In the genomic region with DNA sequence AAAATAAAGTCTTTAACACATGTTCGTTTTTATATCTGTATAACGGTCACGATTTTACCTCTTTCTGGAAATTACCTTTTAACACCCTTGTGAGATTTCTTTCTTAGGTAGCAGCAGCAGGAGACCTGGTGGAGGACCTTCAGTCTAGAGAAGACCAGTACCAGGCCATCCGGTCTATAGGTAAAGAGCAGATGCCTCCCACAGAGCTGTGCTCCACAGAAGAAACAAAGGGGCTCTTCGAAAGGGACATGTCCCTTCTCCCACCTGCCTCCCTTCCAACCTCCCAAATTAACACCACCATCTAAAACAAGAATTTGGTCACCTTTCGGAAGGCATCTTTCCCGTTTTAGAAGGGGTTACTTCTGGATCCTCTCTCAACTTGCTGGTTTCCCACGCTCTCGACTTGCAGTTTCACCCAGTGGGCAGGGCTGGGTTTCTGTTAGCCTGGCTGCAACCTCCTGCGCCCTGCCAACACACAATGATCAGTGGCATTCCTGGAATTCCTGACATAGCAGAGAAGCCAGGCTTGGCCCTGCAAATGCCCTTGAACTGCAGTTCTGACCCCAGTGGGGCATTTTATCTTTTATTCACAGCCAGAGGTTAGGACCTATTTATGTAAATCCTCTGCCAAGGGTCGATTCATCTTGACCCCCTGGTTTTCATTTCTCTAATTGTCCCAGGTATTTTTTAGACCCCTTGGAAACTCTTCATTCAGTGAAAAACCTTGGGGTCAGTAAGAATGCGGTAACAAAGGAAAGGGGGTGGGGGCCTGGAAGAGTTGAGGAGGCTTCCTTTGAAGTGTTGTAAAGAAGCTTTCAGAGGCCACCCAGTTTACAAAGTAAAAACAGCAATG, we compare ENCODE assay signal across 1 cellular context.
TF ChIP-seq lines count a peak whose summit lies in the region.

No MANE protein-coding gene starts in this region.

TF ChIP-seq in GM23338, 12 proteins besides CTCF, POLR2A, EP300 and RAD21 (continued from another document):
- TF ChIP-seq, protein P1, sequence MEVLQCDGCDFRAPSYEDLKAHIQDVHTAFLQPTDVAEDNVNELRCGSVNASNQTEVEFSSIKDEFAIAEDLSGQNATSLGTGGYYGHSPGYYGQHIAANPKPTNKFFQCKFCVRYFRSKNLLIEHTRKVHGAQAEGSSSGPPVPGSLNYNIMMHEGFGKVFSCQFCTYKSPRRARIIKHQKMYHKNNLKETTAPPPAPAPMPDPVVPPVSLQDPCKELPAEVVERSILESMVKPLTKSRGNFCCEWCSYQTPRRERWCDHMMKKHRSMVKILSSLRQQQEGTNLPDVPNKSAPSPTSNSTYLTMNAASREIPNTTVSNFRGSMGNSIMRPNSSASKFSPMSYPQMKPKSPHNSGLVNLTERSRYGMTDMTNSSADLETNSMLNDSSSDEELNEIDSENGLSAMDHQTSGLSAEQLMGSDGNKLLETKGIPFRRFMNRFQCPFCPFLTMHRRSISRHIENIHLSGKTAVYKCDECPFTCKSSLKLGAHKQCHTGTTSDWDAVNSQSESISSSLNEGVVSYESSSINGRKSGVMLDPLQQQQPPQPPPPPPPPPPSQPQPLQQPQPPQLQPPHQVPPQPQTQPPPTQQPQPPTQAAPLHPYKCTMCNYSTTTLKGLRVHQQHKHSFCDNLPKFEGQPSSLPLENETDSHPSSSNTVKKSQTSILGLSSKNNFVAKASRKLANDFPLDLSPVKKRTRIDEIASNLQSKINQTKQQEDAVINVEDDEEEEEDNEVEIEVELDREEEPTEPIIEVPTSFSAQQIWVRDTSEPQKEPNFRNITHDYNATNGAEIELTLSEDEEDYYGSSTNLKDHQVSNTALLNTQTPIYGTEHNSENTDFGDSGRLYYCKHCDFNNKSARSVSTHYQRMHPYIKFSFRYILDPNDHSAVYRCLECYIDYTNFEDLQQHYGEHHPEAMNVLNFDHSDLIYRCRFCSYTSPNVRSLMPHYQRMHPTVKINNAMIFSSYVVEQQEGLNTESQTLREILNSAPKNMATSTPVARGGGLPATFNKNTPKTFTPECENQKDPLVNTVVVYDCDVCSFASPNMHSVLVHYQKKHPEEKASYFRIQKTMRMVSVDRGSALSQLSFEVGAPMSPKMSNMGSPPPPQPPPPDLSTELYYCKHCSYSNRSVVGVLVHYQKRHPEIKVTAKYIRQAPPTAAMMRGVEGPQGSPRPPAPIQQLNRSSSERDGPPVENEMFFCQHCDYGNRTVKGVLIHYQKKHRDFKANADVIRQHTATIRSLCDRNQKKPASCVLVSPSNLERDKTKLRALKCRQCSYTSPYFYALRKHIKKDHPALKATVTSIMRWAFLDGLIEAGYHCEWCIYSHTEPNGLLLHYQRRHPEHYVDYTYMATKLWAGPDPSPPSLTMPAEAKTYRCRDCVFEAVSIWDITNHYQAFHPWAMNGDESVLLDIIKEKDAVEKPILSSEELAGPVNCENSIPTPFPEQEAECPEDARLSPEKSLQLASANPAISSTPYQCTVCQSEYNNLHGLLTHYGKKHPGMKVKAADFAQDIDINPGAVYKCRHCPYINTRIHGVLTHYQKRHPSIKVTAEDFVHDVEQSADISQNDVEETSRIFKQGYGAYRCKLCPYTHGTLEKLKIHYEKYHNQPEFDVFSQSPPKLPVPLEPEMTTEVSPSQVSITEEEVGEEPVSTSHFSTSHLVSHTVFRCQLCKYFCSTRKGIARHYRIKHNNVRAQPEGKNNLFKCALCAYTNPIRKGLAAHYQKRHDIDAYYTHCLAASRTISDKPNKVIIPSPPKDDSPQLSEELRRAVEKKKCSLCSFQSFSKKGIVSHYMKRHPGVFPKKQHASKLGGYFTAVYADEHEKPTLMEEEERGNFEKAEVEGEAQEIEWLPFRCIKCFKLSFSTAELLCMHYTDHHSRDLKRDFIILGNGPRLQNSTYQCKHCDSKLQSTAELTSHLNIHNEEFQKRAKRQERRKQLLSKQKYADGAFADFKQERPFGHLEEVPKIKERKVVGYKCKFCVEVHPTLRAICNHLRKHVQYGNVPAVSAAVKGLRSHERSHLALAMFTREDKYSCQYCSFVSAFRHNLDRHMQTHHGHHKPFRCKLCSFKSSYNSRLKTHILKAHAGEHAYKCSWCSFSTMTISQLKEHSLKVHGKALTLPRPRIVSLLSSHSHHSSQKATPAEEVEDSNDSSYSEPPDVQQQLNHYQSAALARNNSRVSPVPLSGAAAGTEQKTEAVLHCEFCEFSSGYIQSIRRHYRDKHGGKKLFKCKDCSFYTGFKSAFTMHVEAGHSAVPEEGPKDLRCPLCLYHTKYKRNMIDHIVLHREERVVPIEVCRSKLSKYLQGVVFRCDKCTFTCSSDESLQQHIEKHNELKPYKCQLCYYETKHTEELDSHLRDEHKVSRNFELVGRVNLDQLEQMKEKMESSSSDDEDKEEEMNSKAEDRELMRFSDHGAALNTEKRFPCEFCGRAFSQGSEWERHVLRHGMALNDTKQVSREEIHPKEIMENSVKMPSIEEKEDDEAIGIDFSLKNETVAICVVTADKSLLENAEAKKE (CRISPR knock-in tag; IDR thresholded peaks at IDR 0.05): peak; percentile 88
